ENCODE assay signal across 8 cellular contexts in the genomic region with DNA sequence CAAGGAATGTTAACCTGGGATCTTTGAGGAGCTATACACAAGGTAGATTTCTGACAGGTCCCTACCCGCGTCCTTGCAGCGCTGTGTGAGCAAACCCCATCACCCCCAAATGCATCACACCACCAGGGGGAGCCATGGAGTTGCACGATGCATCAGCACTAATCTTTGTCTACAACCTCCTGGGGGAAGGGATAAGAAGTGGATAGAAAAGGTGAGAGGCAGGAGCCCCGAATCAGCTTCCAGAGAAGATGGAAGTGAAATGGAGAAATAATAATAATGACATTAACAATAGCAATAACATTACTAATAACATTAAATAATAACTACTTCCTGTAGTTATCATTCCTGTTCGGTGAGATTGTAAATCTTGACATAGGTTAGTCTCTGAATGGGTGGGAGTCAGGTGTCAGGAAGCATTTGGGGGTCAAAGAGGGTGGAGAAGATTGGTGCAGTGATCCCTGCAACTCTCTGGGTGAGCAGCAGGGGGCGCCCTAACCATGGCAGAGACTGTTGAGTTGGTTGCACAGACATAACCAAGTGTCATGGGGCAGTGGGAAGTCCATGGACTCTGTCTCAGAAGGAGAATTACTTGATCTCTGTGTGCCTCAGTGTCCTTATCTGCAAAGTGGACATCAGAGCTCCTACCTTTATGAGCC. TPM values are rescaled to one million over a fixed set of nuclear protein-coding genes. Genes with fewer than 3 reads are reported as not detected.
DNase-seq lines count a peak whose midpoint lies in the region; TF ChIP-seq lines count a peak whose summit lies in the region.

No MANE protein-coding gene starts in this region.

- H3K27ac ChIP-seq in MM.1S (ENCODE audit: low read length), result no peak overlapping the region

- H3K27me3 ChIP-seq in GM06990 (replicated peaks; ENCODE audit: control insufficient read depth, insufficient read depth, low read length) (no peaks in the 10 kb centered on the region; the same call in 1 of the 2 replicates), MM.1S (replicated peaks; ENCODE audit: insufficient read depth, low read length) (no peaks in the 10 kb centered on the region; the same call in 1 of the 2 replicates)

- H3F3A ChIP-seq in MM.1S (ENCODE audit: insufficient read depth, low read length), result no peaks in the 10 kb centered on the region

- no peaks in the 10 kb centered on the region for H3K79me2 ChIP-seq in MM.1S (ENCODE audit: low read length)

- no peaks in the 10 kb centered on the region for H3K9me3 ChIP-seq in MM.1S (replicated peaks; ENCODE audit: insufficient read depth, low read length)

- no peak overlapping the region for H3K9ac ChIP-seq in MM.1S (ENCODE audit: low read length)

- no peaks in the 10 kb centered on the region for H4K20me1 ChIP-seq in MM.1S (ENCODE audit: insufficient read depth, low read length)

- no peaks in the 10 kb centered on the region for H3K9me2 ChIP-seq in MM.1S (replicated peaks; ENCODE audit: insufficient read depth, low read length)

- no peak overlapping the region for H3K4me3 ChIP-seq in GM06990 (replicated peaks; ENCODE audit: low read depth, low read length)
- no peak overlapping the region for H3K4me3 ChIP-seq in MM.1S (ENCODE audit: low read length)
- no peak overlapping the region for H3K4me3 ChIP-seq in choroid plexus epithelial cell (ENCODE audit: low read depth, low read length)

- no peak overlapping the region for H2AFZ ChIP-seq in MM.1S (ENCODE audit: low read length)

- H3K36me3 ChIP-seq in GM06990 (ENCODE audit: control insufficient read depth, insufficient read depth, low read length), result no peaks in the 10 kb centered on the region
- no peaks in the 10 kb centered on the region for H3K36me3 ChIP-seq in MM.1S (replicated peaks; ENCODE audit: insufficient read depth, low read length)

- TF ChIP-seq CTCF in GM06990 (IDR thresholded peaks at IDR 0.05; ENCODE audit: insufficient read depth, low read length, poor library complexity, severe bottlenecking) (peak; percentile 82), MM.1S (IDR thresholded peaks at IDR 0.05; ENCODE audit: low read length) (peak; percentile 56), choroid plexus epithelial cell (conservative IDR thresholded peaks at IDR 0.05; ENCODE audit: low read depth, low read length) (peak; percentile 78)

- no peaks in the 10 kb centered on the region for H3K4me1 ChIP-seq in MM.1S (ENCODE audit: low read length)

- no peak for DNase-seq in GM06990 (ENCODE audit: extremely low read depth, insufficient read length)
- peak; percentile 37 for DNase-seq in MM.1S
- DNase-seq in activated CD4-positive, CD25-positive, alpha-beta regulatory T cell treated with anti-CD3 and anti-CD28 coated beads, Interleukin-2, amount 50 U/mL, for 72 hours, result peak; percentile 79
- DNase-seq in choroid plexus epithelial cell (ENCODE audit: low read depth), result peak; percentile 49
- DNase-seq in lung microvascular endothelial cell (ENCODE audit: low read depth in 2 of 2), result peak; percentile 44 to 51
- DNase-seq in stimulated activated CD8-positive, alpha-beta memory T cell treated with anti-CD3 and anti-CD28 coated beads, Interleukin-7, amount 100 ng/mL, for 4 hours (ENCODE audit: low read depth in 2 of 2), result peak; percentile 45 to 59
- DNase-seq in cerebellum (ENCODE audit: low spot score), result no peak
- DNase-seq in dedifferentiated amniotic fluid mesenchymal stem cell (ENCODE audit: extremely low spot score), result no peak

- no peak overlapping the region for H3K4me2 ChIP-seq in MM.1S (ENCODE audit: low read depth, low read length)

RNA-seq across cellular contexts. Expression of gene SIGLEC7, which starts 16.5 kb away (rescaled TPM):
- total RNA-seq in lung microvascular endothelial cell, result not detected in 2 replicates
- total RNA-seq in cerebellum, result 0.36 TPM

RNA-seq across cellular contexts. Expression of gene SIGLEC9, which starts 33.9 kb away (rescaled TPM):
- total RNA-seq in lung microvascular endothelial cell (0.20 and 0.22 TPM in 2 replicates), cerebellum (1.6 TPM)

RNA-seq across cellular contexts. Expression of gene CTU1, which starts 50.4 kb away (rescaled TPM):
- 4.1 and 7.3 TPM in 2 replicates for total RNA-seq in lung microvascular endothelial cell
- 3.5 TPM for total RNA-seq in cerebellum

Comparison
In these comparisons a context has a peak if more than half of its experiments do, and no peak if none do; other contexts are left out.
1. DNase-seq: peak in MM.1S (single experiment), activated CD4-positive, CD25-positive, alpha-beta regulatory T cell treated with anti-CD3 and anti-CD28 coated beads, Interleukin-2, amount 50 U/mL, for 72 hours (single experiment), choroid plexus epithelial cell (single experiment), lung microvascular endothelial cell (2 of 2) and stimulated activated CD8-positive, alpha-beta memory T cell treated with anti-CD3 and anti-CD28 coated beads, Interleukin-7, amount 100 ng/mL, for 4 hours (2 of 2); none in GM06990 (single experiment), cerebellum (single experiment) and dedifferentiated amniotic fluid mesenchymal stem cell (single experiment).
2. Peak in every context shown above with its lines, with median percentiles within 50 percentile points of each other: CTCF ChIP-seq.